Comparison of ENCODE assay signal across 1 cellular context in the genomic region with DNA sequence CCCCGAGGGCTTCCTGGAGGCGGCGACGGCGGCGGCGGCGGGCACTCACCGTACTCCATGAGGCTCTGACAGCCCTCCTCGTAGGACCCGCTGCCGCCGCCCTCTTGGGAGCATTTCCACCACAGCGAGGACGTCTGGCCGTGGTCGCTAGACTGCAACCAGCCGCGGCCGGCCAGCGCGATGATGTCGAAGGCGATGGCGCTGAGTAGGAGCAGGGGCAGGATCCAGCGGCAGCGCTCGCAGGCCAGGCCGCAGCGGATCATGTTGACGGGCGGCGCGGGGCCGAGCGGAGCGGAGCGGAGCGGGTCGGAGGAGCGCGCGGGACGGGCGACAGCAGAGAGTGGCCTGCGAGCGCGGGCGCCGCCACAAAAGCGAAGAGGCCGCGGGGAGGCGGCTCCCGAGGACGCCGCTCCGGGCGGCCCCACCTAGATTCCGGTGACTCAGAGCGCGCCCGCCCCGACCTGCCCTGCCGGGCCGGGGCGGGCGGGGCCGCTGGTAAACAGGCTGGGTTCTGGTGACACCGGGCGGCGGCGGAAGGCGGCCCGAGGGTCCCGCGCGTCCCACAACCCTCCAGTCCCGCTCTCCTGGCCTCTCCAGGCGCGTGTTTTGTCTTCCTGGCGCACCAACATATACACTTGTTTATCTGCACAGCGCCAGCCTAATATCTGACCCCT.
TF ChIP-seq lines count a peak whose summit lies in the region.

A gene (minus strand): TSS at position 342 of the 674 bp plus-strand sequence. CDS start 79 bp downstream, at position 263.

TF ChIP-seq in HepG2, 621 proteins besides CTCF, POLR2A, EP300 and RAD21 (continued from another document and continues in another):
- TF ChIP-seq, protein P1, sequence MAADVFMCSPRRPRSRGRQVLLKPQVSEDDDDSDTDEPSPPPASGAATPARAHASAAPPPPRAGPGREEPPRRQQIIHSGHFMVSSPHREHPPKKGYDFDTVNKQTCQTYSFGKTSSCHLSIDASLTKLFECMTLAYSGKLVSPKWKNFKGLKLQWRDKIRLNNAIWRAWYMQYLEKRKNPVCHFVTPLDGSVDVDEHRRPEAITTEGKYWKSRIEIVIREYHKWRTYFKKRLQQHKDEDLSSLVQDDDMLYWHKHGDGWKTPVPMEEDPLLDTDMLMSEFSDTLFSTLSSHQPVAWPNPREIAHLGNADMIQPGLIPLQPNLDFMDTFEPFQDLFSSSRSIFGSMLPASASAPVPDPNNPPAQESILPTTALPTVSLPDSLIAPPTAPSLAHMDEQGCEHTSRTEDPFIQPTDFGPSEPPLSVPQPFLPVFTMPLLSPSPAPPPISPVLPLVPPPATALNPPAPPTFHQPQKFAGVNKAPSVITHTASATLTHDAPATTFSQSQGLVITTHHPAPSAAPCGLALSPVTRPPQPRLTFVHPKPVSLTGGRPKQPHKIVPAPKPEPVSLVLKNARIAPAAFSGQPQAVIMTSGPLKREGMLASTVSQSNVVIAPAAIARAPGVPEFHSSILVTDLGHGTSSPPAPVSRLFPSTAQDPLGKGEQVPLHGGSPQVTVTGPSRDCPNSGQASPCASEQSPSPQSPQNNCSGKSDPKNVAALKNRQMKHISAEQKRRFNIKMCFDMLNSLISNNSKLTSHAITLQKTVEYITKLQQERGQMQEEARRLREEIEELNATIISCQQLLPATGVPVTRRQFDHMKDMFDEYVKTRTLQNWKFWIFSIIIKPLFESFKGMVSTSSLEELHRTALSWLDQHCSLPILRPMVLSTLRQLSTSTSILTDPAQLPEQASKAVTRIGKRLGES (CRISPR knock-in tag; IDR thresholded peaks at IDR 0.05; ENCODE audit: borderline replicate concordance) = peak; percentile 79; the same call in 1 of the 2 replicates
- TF ChIP-seq EEA1 (CRISPR knock-in tag; IDR thresholded peaks at IDR 0.05; ENCODE audit: borderline replicate concordance) (no peak), ZNF468 (CRISPR knock-in tag; IDR thresholded peaks at IDR 0.05) (no peak), ATF7 (IDR thresholded peaks at IDR 0.05) (no peak), ATF7 (CRISPR knock-in tag; IDR thresholded peaks at IDR 0.05) (0 out of 2 replicates have a peak, but pooled peaks have one; percentile 36), ZBTB3 (CRISPR knock-in tag; IDR thresholded peaks at IDR 0.05; ENCODE audit: borderline replicate concordance, low read depth) (peak; percentile 90; the same call in 1 of the 2 replicates), MIXL1 (CRISPR knock-in tag; IDR thresholded peaks at IDR 0.05) (no peak), IRF2 (CRISPR knock-in tag; IDR thresholded peaks at IDR 0.05) (no peak), NFIB (CRISPR knock-in tag; IDR thresholded peaks at IDR 0.05; ENCODE audit: borderline replicate concordance) (no peak), MBNL3 (CRISPR knock-in tag; conservative IDR thresholded peaks at IDR 0.05) (no peak), WIZ (CRISPR knock-in tag; IDR thresholded peaks at IDR 0.05) (no peak), DNMT1 (CRISPR knock-in tag; IDR thresholded peaks at IDR 0.05) (peak; percentile 92; the same call in 1 of the 2 replicates), SRSF9 (IDR thresholded peaks at IDR 0.05; ENCODE audit: borderline replicate concordance, insufficient read depth, low read depth, low read length, poor library complexity, severe bottlenecking) (no peak), ZNF563 (CRISPR knock-in tag; IDR thresholded peaks at IDR 0.05) (peak; percentile 96), GATA4 (IDR thresholded peaks at IDR 0.05; ENCODE audit: borderline replicate concordance, low read depth) (no peak), TARDBP (CRISPR knock-in tag; IDR thresholded peaks at IDR 0.05) (no peak), ZNF354B (CRISPR knock-in tag; IDR thresholded peaks at IDR 0.05) (no peak), RORA (CRISPR knock-in tag; IDR thresholded peaks at IDR 0.05) (no peak), ZNF616 (CRISPR knock-in tag; IDR thresholded peaks at IDR 0.05; ENCODE audit: low read depth) (peak; percentile 46; the same call in 1 of the 2 replicates), ZNF101 (CRISPR knock-in tag; IDR thresholded peaks at IDR 0.05; ENCODE audit: borderline replicate concordance, low read depth) (no peak), FOXC1 (CRISPR knock-in tag; IDR thresholded peaks at IDR 0.05; ENCODE audit: borderline replicate concordance) (peak; percentile 87), HNF4A (CRISPR knock-in tag; IDR thresholded peaks at IDR 0.05) (no peak; the same call in 1 of the 2 replicates), XRCC5 (optimal IDR thresholded peaks at IDR 0.05; ENCODE audit: low read length) (peak; percentile 60), ATRX (CRISPR knock-in tag; IDR thresholded peaks at IDR 0.05; ENCODE audit: borderline replicate concordance) (no peak), NFE2L1 (CRISPR knock-in tag; IDR thresholded peaks at IDR 0.05; ENCODE audit: borderline replicate concordance) (no peak), ZNF430 (CRISPR knock-in tag; IDR thresholded peaks at IDR 0.05) (peak; percentile 91; the same call in 1 of the 2 replicates), MXD4 (CRISPR knock-in tag; IDR thresholded peaks at IDR 0.05) (peak; percentile 3; the same call in 1 of the 2 replicates), ZNF235 (CRISPR knock-in tag; IDR thresholded peaks at IDR 0.05; ENCODE audit: borderline replicate concordance) (peak; percentile 87; the same call in 1 of the 2 replicates), MXI1 (IDR thresholded peaks at IDR 0.05; ENCODE audit: borderline replicate concordance, low read depth, low read length) (0 out of 3 replicates have a peak, but pooled peaks have one; percentile 13), NR2C2 (CRISPR knock-in tag; IDR thresholded peaks at IDR 0.05; ENCODE audit: borderline replicate concordance) (peak; percentile 52), ZNF12 (CRISPR knock-in tag; IDR thresholded peaks at IDR 0.05) (no peak; the same call in 1 of the 2 replicates), ZNF331 (CRISPR knock-in tag; IDR thresholded peaks at IDR 0.05) (0 out of 2 replicates have a peak, but pooled peaks have one; percentile 8), ZSCAN29 (CRISPR knock-in tag; conservative IDR thresholded peaks at IDR 0.05) (peak; percentile 66; the same call in 1 of the 2 replicates), ELF4 (CRISPR knock-in tag; IDR thresholded peaks at IDR 0.05; ENCODE audit: borderline replicate concordance) (0 out of 2 replicates have a peak, but pooled peaks have one; percentile 70), NFRKB (IDR thresholded peaks at IDR 0.05) (no peak), NAIF1 (CRISPR knock-in tag; IDR thresholded peaks at IDR 0.05; ENCODE audit: borderline replicate concordance) (peak; percentile 79; the same call in 1 of the 2 replicates), ZNF766 (CRISPR knock-in tag; IDR thresholded peaks at IDR 0.05; ENCODE audit: borderline replicate concordance) (peak; percentile 48; the same call in 1 of the 2 replicates), MLLT10 (CRISPR knock-in tag; IDR thresholded peaks at IDR 0.05) (no peak), ZNF121 (CRISPR knock-in tag; IDR thresholded peaks at IDR 0.05) (peak; percentile 71)
- TF ChIP-seq, protein P2, sequence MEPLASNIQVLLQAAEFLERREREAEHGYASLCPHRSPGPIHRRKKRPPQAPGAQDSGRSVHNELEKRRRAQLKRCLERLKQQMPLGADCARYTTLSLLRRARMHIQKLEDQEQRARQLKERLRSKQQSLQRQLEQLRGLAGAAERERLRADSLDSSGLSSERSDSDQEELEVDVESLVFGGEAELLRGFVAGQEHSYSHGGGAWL (CRISPR knock-in tag; IDR thresholded peaks at IDR 0.05) = peak; percentile 94
- TF ChIP-seq, protein P3, sequence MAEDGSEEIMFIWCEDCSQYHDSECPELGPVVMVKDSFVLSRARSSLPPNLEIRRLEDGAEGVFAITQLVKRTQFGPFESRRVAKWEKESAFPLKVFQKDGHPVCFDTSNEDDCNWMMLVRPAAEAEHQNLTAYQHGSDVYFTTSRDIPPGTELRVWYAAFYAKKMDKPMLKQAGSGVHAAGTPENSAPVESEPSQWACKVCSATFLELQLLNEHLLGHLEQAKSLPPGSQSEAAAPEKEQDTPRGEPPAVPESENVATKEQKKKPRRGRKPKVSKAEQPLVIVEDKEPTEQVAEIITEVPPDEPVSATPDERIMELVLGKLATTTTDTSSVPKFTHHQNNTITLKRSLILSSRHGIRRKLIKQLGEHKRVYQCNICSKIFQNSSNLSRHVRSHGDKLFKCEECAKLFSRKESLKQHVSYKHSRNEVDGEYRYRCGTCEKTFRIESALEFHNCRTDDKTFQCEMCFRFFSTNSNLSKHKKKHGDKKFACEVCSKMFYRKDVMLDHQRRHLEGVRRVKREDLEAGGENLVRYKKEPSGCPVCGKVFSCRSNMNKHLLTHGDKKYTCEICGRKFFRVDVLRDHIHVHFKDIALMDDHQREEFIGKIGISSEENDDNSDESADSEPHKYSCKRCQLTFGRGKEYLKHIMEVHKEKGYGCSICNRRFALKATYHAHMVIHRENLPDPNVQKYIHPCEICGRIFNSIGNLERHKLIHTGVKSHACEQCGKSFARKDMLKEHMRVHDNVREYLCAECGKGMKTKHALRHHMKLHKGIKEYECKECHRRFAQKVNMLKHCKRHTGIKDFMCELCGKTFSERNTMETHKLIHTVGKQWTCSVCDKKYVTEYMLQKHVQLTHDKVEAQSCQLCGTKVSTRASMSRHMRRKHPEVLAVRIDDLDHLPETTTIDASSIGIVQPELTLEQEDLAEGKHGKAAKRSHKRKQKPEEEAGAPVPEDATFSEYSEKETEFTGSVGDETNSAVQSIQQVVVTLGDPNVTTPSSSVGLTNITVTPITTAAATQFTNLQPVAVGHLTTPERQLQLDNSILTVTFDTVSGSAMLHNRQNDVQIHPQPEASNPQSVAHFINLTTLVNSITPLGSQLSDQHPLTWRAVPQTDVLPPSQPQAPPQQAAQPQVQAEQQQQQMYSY (CRISPR knock-in tag; IDR thresholded peaks at IDR 0.05) = no peak
- TF ChIP-seq, protein P4, sequence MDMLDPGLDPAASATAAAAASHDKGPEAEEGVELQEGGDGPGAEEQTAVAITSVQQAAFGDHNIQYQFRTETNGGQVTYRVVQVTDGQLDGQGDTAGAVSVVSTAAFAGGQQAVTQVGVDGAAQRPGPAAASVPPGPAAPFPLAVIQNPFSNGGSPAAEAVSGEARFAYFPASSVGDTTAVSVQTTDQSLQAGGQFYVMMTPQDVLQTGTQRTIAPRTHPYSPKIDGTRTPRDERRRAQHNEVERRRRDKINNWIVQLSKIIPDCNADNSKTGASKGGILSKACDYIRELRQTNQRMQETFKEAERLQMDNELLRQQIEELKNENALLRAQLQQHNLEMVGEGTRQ (IDR thresholded peaks at IDR 0.05; ENCODE audit: low read depth, low read length) = no peak
- TF ChIP-seq, protein P4 (CRISPR knock-in tag; IDR thresholded peaks at IDR 0.05; ENCODE audit: borderline replicate concordance) = no peak
- TF ChIP-seq, protein P5, sequence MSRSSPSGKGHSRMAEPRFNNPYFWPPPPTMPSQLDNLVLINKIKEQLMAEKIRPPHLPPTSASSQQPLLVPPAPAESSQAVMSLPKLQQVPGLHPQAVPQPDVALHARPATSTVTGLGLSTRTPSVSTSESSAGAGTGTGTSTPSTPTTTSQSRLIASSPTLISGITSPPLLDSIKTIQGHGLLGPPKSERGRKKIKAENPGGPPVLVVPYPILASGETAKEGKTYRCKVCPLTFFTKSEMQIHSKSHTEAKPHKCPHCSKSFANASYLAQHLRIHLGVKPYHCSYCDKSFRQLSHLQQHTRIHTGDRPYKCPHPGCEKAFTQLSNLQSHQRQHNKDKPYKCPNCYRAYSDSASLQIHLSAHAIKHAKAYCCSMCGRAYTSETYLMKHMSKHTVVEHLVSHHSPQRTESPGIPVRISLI (CRISPR knock-in tag; IDR thresholded peaks at IDR 0.05; ENCODE audit: borderline replicate concordance) = peak; percentile 71; the same call in 1 of the 2 replicates
- TF ChIP-seq, protein P6, sequence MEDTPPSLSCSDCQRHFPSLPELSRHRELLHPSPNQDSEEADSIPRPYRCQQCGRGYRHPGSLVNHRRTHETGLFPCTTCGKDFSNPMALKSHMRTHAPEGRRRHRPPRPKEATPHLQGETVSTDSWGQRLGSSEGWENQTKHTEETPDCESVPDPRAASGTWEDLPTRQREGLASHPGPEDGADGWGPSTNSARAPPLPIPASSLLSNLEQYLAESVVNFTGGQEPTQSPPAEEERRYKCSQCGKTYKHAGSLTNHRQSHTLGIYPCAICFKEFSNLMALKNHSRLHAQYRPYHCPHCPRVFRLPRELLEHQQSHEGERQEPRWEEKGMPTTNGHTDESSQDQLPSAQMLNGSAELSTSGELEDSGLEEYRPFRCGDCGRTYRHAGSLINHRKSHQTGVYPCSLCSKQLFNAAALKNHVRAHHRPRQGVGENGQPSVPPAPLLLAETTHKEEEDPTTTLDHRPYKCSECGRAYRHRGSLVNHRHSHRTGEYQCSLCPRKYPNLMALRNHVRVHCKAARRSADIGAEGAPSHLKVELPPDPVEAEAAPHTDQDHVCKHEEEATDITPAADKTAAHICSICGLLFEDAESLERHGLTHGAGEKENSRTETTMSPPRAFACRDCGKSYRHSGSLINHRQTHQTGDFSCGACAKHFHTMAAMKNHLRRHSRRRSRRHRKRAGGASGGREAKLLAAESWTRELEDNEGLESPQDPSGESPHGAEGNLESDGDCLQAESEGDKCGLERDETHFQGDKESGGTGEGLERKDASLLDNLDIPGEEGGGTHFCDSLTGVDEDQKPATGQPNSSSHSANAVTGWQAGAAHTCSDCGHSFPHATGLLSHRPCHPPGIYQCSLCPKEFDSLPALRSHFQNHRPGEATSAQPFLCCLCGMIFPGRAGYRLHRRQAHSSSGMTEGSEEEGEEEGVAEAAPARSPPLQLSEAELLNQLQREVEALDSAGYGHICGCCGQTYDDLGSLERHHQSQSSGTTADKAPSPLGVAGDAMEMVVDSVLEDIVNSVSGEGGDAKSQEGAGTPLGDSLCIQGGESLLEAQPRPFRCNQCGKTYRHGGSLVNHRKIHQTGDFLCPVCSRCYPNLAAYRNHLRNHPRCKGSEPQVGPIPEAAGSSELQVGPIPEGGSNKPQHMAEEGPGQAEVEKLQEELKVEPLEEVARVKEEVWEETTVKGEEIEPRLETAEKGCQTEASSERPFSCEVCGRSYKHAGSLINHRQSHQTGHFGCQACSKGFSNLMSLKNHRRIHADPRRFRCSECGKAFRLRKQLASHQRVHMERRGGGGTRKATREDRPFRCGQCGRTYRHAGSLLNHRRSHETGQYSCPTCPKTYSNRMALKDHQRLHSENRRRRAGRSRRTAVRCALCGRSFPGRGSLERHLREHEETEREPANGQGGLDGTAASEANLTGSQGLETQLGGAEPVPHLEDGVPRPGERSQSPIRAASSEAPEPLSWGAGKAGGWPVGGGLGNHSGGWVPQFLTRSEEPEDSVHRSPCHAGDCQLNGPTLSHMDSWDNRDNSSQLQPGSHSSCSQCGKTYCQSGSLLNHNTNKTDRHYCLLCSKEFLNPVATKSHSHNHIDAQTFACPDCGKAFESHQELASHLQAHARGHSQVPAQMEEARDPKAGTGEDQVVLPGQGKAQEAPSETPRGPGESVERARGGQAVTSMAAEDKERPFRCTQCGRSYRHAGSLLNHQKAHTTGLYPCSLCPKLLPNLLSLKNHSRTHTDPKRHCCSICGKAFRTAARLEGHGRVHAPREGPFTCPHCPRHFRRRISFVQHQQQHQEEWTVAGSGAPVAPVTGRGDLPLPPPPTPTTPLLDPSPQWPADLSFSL (CRISPR knock-in tag; IDR thresholded peaks at IDR 0.05) = peak; percentile 64; the same call in 1 of the 2 replicates
- TF ChIP-seq, protein P7, sequence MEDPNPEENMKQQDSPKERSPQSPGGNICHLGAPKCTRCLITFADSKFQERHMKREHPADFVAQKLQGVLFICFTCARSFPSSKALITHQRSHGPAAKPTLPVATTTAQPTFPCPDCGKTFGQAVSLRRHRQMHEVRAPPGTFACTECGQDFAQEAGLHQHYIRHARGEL (CRISPR knock-in tag; IDR thresholded peaks at IDR 0.05) = 0 out of 2 replicates have a peak, but pooled peaks have one; percentile 33
